Comparison of ENCODE assay signal across 22 cellular contexts in the genomic region with DNA sequence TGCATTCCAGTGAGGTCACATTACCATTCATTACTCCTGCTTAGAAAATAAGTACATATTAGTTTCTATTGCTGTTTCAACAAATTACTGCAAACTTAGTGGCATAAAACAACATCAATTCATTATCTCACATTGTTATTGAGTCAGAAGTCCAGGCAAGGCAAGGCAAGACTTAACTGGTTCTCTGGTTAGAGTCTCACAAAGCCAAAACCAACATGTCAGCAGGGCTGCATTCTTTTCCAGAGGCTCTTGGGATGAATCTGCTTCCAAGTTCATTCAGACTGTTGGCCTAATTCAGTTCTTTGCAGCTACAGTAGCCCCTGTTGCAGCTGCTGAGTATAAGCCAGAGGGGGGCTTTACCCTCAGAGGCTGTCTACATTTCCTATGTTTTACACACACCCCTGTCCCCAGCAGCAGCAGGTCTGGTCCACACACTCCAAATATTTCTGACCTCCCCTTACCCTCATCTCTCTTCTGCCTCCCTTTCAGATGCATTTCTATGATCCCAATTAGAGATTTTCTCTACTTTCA.
DNase-seq lines count a peak whose midpoint lies in the region; ATAC-seq, FAIRE-seq and TF ChIP-seq lines count a peak whose summit lies in the region.
"Had no signal": no experiment of that assay in that cellular context is flagged by ENCODE, and none has a peak within 500 bp of the region (broad histone marks: within the 10 kb centered on the region; RNA-seq: fewer than 3 reads in every experiment).

No MANE protein-coding gene starts in this region.

- H3K79me1 ChIP-seq in mesendoderm (ENCODE audit: low read length): no peaks in the 10 kb centered on the region

- no peak overlapping the region for H2AK5ac ChIP-seq in mesendoderm (ENCODE audit: low read length)

- H3K27ac ChIP-seq in HEK293 (ENCODE audit: extremely low read depth, low read depth, low read length): no peak overlapping the region
- H3K27ac ChIP-seq in astrocyte (ENCODE audit: low read depth, low read length): peak overlapping the region; percentile 99
- peak overlapping the region; percentile 44 for H3K27ac ChIP-seq in epithelial cell of prostate
- H3K27ac ChIP-seq in osteoblast (ENCODE audit: low read depth, low read length): peak overlapping the region; percentile 99
- H3K27ac ChIP-seq in mesendoderm (ENCODE audit: low read depth, low read length): no peak overlapping the region
- H3K27ac ChIP-seq: ovary had no signal

- H3K4me3 ChIP-seq in HEK293 (ENCODE audit: low read depth, low read length): no peak overlapping the region
- no peak overlapping the region for H3K4me3 ChIP-seq in astrocyte (ENCODE audit: insufficient read depth, low read depth, low read length)
- no peak overlapping the region for H3K4me3 ChIP-seq in osteoblast (ENCODE audit: insufficient read depth, low read length)
- no peak overlapping the region for H3K4me3 ChIP-seq in mesendoderm (ENCODE audit: low read length)
- H3K4me3 ChIP-seq: ovary had no signal

- no peaks in the 10 kb centered on the region for H3K27me3 Mint-ChIP-seq in astrocyte (ENCODE audit: low read depth, unreplicated experiment)
- H3K27me3 Mint-ChIP-seq: central memory CD8-positive, alpha-beta T cell; IgD-negative memory B cell; naive B cell; type B pancreatic cell had no signal

- no peaks in the 10 kb centered on the region for H3K36me3 Mint-ChIP-seq in astrocyte (ENCODE audit: low read depth, unreplicated experiment)
- H3K36me3 Mint-ChIP-seq: IgD-negative memory B cell, naive B cell, type B pancreatic cell had no signal

- H4K20me1 ChIP-seq in astrocyte (ENCODE audit: insufficient read depth, low read length) (no peaks in the 10 kb centered on the region), osteoblast (ENCODE audit: insufficient read depth, low read length) (no peaks in the 10 kb centered on the region)

- CTCF ChIA-PET in HEK293 (lab: Yijun Ruan, JAX) (no interaction called here), HEK293T (lab: Yijun Ruan, JAX) (no interaction called here)

- no peak overlapping the region for H3K56ac ChIP-seq in mesendoderm (ENCODE audit: low read length)

- no peak overlapping the region for H4K5ac ChIP-seq in mesendoderm (ENCODE audit: low read length)

- POLR2A ChIA-PET in HEK293 (lab: Yijun Ruan, JAX): no interaction called here
- POLR2A ChIA-PET in HEK293T (lab: Yijun Ruan, JAX): no interaction called here

- H3K4ac ChIP-seq in mesendoderm (ENCODE audit: low read depth, low read length): no peak overlapping the region

- DNase-seq in astrocyte (ENCODE audit: low read depth) (peak; percentile 86), epithelial cell of prostate (ENCODE audit: low read depth, low spot score) (peak; percentile 39), osteoblast (ENCODE audit: insufficient read length, low spot score, missing footprints) (peak; percentile 86), NCI-H345 (lab: John Stamatoyannopoulos, UW) (no peak), mesendoderm (no peak), HEK293T (ENCODE audit: extremely low spot score) (no peak)
- DNase-seq: activated CD8-positive, alpha-beta T cell treated with anti-CD3 and anti-CD28 coated beads, Interleukin-2, amount 10 ng/mL, durations not matched to agents 7 days and 5 days; GOT3; kidney glomerular epithelial cell; naive B cell; NCI-H1436; NCI-H524 treated with DMSO at 0.1 percent for 48 hours; ovary; stimulated activated CD4-positive, alpha-beta T cell treated with anti-CD3 and anti-CD28 coated beads, Interleukin-15, amount 100 ng/mL, for 24 hours; stimulated activated CD8-positive, alpha-beta memory T cell treated with anti-CD3 and anti-CD28 coated beads, Interleukin-4, amount 100 ng/mL, for 48 hours had no signal

- no peaks in the 10 kb centered on the region for H3K4me1 ChIP-seq in HEK293 (ENCODE audit: control insufficient read depth, insufficient read depth, low read length)
- peaks cover 48% of the 10 kb centered on the region for H3K4me1 ChIP-seq in astrocyte (ENCODE audit: insufficient read depth, low read length)
- H3K4me1 ChIP-seq in osteoblast (ENCODE audit: insufficient read depth, low read length): peaks cover 39% of the 10 kb centered on the region
- H3K4me1 ChIP-seq in mesendoderm (ENCODE audit: control insufficient read depth, low read depth, low read length): no peaks in the 10 kb centered on the region

- no peak overlapping the region for H3K18ac ChIP-seq in mesendoderm (ENCODE audit: low read length)

- H3K9me3 Mint-ChIP-seq in astrocyte (ENCODE audit: unreplicated experiment): no peaks in the 10 kb centered on the region
- H3K9me3 Mint-ChIP-seq: central memory CD8-positive, alpha-beta T cell; type B pancreatic cell had no signal

- H3K23ac ChIP-seq in mesendoderm (ENCODE audit: low read length): no peak overlapping the region

- H3K4me2 ChIP-seq in astrocyte (ENCODE audit: low read length) (no peak overlapping the region), osteoblast (ENCODE audit: insufficient read depth, low read length) (no peak overlapping the region), mesendoderm (ENCODE audit: low read length) (no peak overlapping the region)

- peaks cover 27% of the 10 kb centered on the region for H3K4me1 Mint-ChIP-seq in astrocyte (ENCODE audit: low read depth, unreplicated experiment)
- H3K4me1 Mint-ChIP-seq: central memory CD8-positive, alpha-beta T cell; IgD-negative memory B cell; naive B cell had no signal

- H3K36me3 ChIP-seq in HEK293 (ENCODE audit: control insufficient read depth in 2 of 2, insufficient read depth in 1 of 2, low read length in 2 of 2) (no peaks in the 10 kb centered on the region), astrocyte (ENCODE audit: insufficient read depth, low read length) (no peaks in the 10 kb centered on the region), osteoblast (ENCODE audit: insufficient read depth, low read length) (no peaks in the 10 kb centered on the region), mesendoderm (ENCODE audit: control insufficient read depth, insufficient read depth, low read length) (no peaks in the 10 kb centered on the region)
- H3K36me3 ChIP-seq: ovary had no signal

- peak overlapping the region; percentile 29 for H2AFZ ChIP-seq in astrocyte (ENCODE audit: low read depth, low read length)
- no peak overlapping the region for H2AFZ ChIP-seq in osteoblast (ENCODE audit: low read length)

- H3K27me3 ChIP-seq in astrocyte (ENCODE audit: insufficient read depth, low read length) (no peaks in the 10 kb centered on the region), osteoblast (ENCODE audit: insufficient read depth, low read length) (no peaks in the 10 kb centered on the region), mesendoderm (ENCODE audit: insufficient read depth, low read length, poor library complexity) (no peaks in the 10 kb centered on the region)
- H3K27me3 ChIP-seq: ovary had no signal

- H2BK120ac ChIP-seq in mesendoderm (ENCODE audit: low read depth, low read length): no peak overlapping the region

- H3K9ac ChIP-seq in astrocyte (ENCODE audit: low read length) (peak overlapping the region; percentile 7), mesendoderm (ENCODE audit: low read length) (no peak overlapping the region)

- H3K4me3 Mint-ChIP-seq in astrocyte (ENCODE audit: unreplicated experiment): no peak overlapping the region
- H3K4me3 Mint-ChIP-seq: activated CD8-positive, alpha-beta T cell treated with anti-CD3 and anti-CD28 coated beads, Interleukin-2, amount 10 ng/mL, durations not matched to agents 7 days and 5 days; central memory CD8-positive, alpha-beta T cell; IgD-negative memory B cell; naive B cell; type B pancreatic cell had no signal

- TF ChIP-seq CTCF in HEK293 (tag by site-specific recombination; IDR thresholded peaks at IDR 0.05) (no peak), astrocyte (IDR thresholded peaks at IDR 0.05; ENCODE audit: insufficient read depth, low read depth, low read length) (no peak), osteoblast (IDR thresholded peaks at IDR 0.05; ENCODE audit: extremely low read depth, low read depth, low read length) (no peak)

- H4K8ac ChIP-seq in mesendoderm (ENCODE audit: low read depth, low read length): no peak overlapping the region

- H2BK15ac ChIP-seq in mesendoderm (replicated peaks; ENCODE audit: low read depth): no peak overlapping the region

- no peak overlapping the region for H2BK5ac ChIP-seq in mesendoderm (ENCODE audit: low read length)

- H3K79me2 ChIP-seq in astrocyte (ENCODE audit: insufficient read depth, low read length) (no peaks in the 10 kb centered on the region), osteoblast (ENCODE audit: insufficient read depth, low read length) (no peaks in the 10 kb centered on the region), mesendoderm (ENCODE audit: control insufficient read depth, insufficient read depth, low read length) (no peaks in the 10 kb centered on the region)

- no peaks in the 10 kb centered on the region for H3K9me3 ChIP-seq in HEK293 (ENCODE audit: control insufficient read depth, insufficient read depth, low read depth, low read length)
- H3K9me3 ChIP-seq in astrocyte (ENCODE audit: insufficient read depth, low read depth, low read length): no peaks in the 10 kb centered on the region
- H3K9me3 ChIP-seq in osteoblast (ENCODE audit: low read depth, low read length): no peaks in the 10 kb centered on the region
- H3K9me3 ChIP-seq: ovary had no signal

- no peak overlapping the region for H3K27ac Mint-ChIP-seq in astrocyte (ENCODE audit: unreplicated experiment)
- H3K27ac Mint-ChIP-seq: activated CD8-positive, alpha-beta T cell treated with anti-CD3 and anti-CD28 coated beads, Interleukin-2, amount 10 ng/mL, durations not matched to agents 7 days and 5 days; IgD-negative memory B cell; naive B cell; type B pancreatic cell had no signal

- no peak for ATAC-seq in GM21529 (IDR thresholded peaks at IDR 0.05; ENCODE audit: unreplicated experiment)
- ATAC-seq: activated CD4-positive, CD25-positive, alpha-beta regulatory T cell treated with anti-CD3 and anti-CD28 coated beads, Interleukin-2, amount 50 U/mL, for 24 hours; activated CD8-positive, alpha-beta T cell treated with anti-CD3 and anti-CD28 coated beads, Interleukin-2, amount 10 ng/mL, durations not matched to agents 7 days and 5 days had no signal

- no peak for FAIRE-seq in astrocyte (lab: Jason Lieb, UNC)
- FAIRE-seq: GM12892 had no signal

TF ChIP-seq in HEK293T, 16 proteins besides CTCF, POLR2A, EP300 and RAD21:
- TF ChIP-seq BHLHE40 (IDR thresholded peaks at IDR 0.05; ENCODE audit: borderline replicate concordance): no peak
- TF ChIP-seq HDGF (IDR thresholded peaks at IDR 0.05; ENCODE audit: borderline replicate concordance): no peak
- no peak for TF ChIP-seq NFRKB (IDR thresholded peaks at IDR 0.05)
- no peak for TF ChIP-seq FOXK2 (IDR thresholded peaks at IDR 0.05)
- TF ChIP-seq ZNF384 (IDR thresholded peaks at IDR 0.05): no peak
- no peak for TF ChIP-seq LEF1 (IDR thresholded peaks at IDR 0.05; ENCODE audit: borderline replicate concordance)
- no peak for TF ChIP-seq CTBP1 (IDR thresholded peaks at IDR 0.05; ENCODE audit: borderline replicate concordance)
- no peak for TF ChIP-seq ARNT (IDR thresholded peaks at IDR 0.05)
- no peak for TF ChIP-seq FOXM1 (IDR thresholded peaks at IDR 0.05; ENCODE audit: borderline replicate concordance)
- TF ChIP-seq ELF4 (IDR thresholded peaks at IDR 0.05): no peak

Comparison
In these comparisons a context has a peak if more than half of its experiments do, and no peak if none do; other contexts are left out.
1. H3K27ac ChIP-seq: peak in astrocyte (single experiment), epithelial cell of prostate (single experiment) and osteoblast (single experiment); none in HEK293 (single experiment) and mesendoderm (single experiment).
2. DNase-seq: peak in astrocyte (single experiment), epithelial cell of prostate (single experiment) and osteoblast (single experiment); none in NCI-H345 (single experiment), mesendoderm (single experiment) and HEK293T (single experiment).